ENCODE assay signal across 1 cellular context in genomic region chr17:76707985-76708807, GRCh38.
TF ChIP-seq lines count a peak whose summit lies in the region.

No MANE protein-coding gene starts in this region.

TF ChIP-seq in SK-N-SH, 30 proteins besides CTCF, POLR2A, EP300 and RAD21 (continued from another document):
- TF ChIP-seq SIN3A (IDR thresholded peaks at IDR 0.05; ENCODE audit: borderline replicate concordance, low read depth, low read length) (no peak), USF1 (IDR thresholded peaks at IDR 0.05; ENCODE audit: borderline replicate concordance, low read depth) (no peak), POLR2AphosphoS5 (IDR thresholded peaks at IDR 0.05; ENCODE audit: low read depth, low read length) (no peak), TEAD4 (IDR thresholded peaks at IDR 0.05; ENCODE audit: borderline replicate concordance, insufficient read depth) (no peak), NFIC (IDR thresholded peaks at IDR 0.05; ENCODE audit: borderline replicate concordance) (no peak), TAF1 (IDR thresholded peaks at IDR 0.05; ENCODE audit: borderline replicate concordance, low read depth, low read length) (no peak), RXRA (IDR thresholded peaks at IDR 0.05; ENCODE audit: borderline replicate concordance, low read depth) (no peak)
